Comparison of ENCODE assay signal across 1 cellular context in genomic region chr2:181787310-181788048, GRCh38.
TF ChIP-seq lines count a peak whose summit lies in the region.

No MANE protein-coding gene starts in this region.

TF ChIP-seq in GM23338, 12 proteins besides CTCF, POLR2A, EP300 and RAD21 (continued from another document):
- TF ChIP-seq REST (IDR thresholded peaks at IDR 0.05; ENCODE audit: unreplicated experiment), result no peak
- no peak for TF ChIP-seq STAT1 (IDR thresholded peaks at IDR 0.05; ENCODE audit: unreplicated experiment)
- TF ChIP-seq ZNF462 (CRISPR knock-in tag; IDR thresholded peaks at IDR 0.05), result no peak
TF ChIP-seq in GM23338: peak in this region for 0.
